ENCODE assay signal across 1 cellular context in the genomic region with DNA sequence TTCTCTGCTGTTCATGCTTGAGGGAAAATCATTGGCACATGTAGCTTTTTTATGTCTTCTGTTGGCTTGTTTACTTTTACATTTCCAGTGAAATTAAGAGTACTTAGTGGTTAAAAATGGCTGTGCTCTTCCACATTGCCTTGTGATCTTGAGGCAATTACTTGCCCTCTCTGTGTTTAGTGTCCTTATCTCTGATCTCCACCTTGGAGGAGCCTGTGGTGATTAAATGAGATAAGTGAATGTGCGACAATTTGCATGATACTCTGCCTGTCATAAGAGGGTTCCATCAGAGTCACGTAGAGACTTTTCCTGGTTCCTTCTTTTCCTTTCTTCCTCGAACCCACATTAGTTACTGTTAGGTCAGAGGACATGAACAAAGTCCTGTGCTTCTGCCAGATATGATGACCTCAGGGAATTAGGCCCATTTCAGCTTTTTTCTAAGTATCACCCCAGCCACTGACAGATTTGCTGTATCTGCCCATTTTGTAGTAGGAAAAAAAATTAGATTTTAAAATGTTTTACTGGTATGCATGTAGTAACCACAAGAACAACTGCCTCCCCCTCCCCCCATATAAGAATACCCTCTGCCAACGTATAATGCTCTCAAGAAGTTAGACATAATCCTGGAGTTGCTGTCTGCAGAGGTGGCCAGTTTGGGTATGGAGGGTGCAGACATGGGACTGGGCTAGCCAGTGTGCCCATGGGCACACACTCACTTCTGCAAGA.
A peak's percentile ranks its signal among the peaks of the same experiment; 100 is the strongest.
TF ChIP-seq lines count a peak whose summit lies in the region.

No MANE protein-coding gene starts in this region.

TF ChIP-seq in K562, 482 proteins besides CTCF, POLR2A, EP300 and RAD21 (continued from another document and continues in another):
- TF ChIP-seq, protein P1, sequence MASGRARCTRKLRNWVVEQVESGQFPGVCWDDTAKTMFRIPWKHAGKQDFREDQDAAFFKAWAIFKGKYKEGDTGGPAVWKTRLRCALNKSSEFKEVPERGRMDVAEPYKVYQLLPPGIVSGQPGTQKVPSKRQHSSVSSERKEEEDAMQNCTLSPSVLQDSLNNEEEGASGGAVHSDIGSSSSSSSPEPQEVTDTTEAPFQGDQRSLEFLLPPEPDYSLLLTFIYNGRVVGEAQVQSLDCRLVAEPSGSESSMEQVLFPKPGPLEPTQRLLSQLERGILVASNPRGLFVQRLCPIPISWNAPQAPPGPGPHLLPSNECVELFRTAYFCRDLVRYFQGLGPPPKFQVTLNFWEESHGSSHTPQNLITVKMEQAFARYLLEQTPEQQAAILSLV (tag; IDR thresholded peaks at IDR 0.05), result no peak
- TF ChIP-seq ZBTB1 (CRISPR knock-in tag; IDR thresholded peaks at IDR 0.05; ENCODE audit: borderline replicate concordance, low read depth) (no peak), TGIF2 (CRISPR knock-in tag; IDR thresholded peaks at IDR 0.05) (no peak), GATAD2A (IDR thresholded peaks at IDR 0.05) (peak; percentile 73; the same call in 1 of the 2 replicates), RBM25 (IDR thresholded peaks at IDR 0.05; ENCODE audit: low read depth, low read length, severe bottlenecking) (peak; percentile 12), SOX6 (IDR thresholded peaks at IDR 0.05) (peak; percentile 88), U2AF1 (optimal IDR thresholded peaks at IDR 0.05; ENCODE audit: low read depth, low read length) (no peak), FOXA1 (IDR thresholded peaks at IDR 0.05; ENCODE audit: borderline replicate concordance) (no peak), ZKSCAN8 (CRISPR knock-in tag; IDR thresholded peaks at IDR 0.05) (no peak), NELFE (IDR thresholded peaks at IDR 0.05; ENCODE audit: insufficient read depth, insufficient read length) (no peak), ZNF431 (CRISPR knock-in tag; IDR thresholded peaks at IDR 0.05) (no peak), TBL1XR1 (IDR thresholded peaks at IDR 0.05; ENCODE audit: low read length in 2 of 2) (peak in 1 of 2 experiments; percentile 75; a peak in 2 of 4 replicates), BRF1 (IDR thresholded peaks at IDR 0.05; ENCODE audit: borderline replicate concordance, extremely low read depth, insufficient read length) (no peak), ZNF436 (CRISPR knock-in tag; IDR thresholded peaks at IDR 0.05) (no peak), ZNF143 (CRISPR knock-in tag; IDR thresholded peaks at IDR 0.05) (no peak), EHMT2 (IDR thresholded peaks at IDR 0.05) (peak; percentile 80), ZNF253 (CRISPR knock-in tag; conservative IDR thresholded peaks at IDR 0.05) (no peak), GTF2F1 (IDR thresholded peaks at IDR 0.05; ENCODE audit: low read depth, low read length) (no peak), GATAD2B (IDR thresholded peaks at IDR 0.05; ENCODE audit: borderline replicate concordance) (peak; percentile 48; the same call in 1 of the 2 replicates), SETDB1 (IDR thresholded peaks at IDR 0.05; ENCODE audit: low read length) (no peak), SP2 (IDR thresholded peaks at IDR 0.05; ENCODE audit: extremely low read depth, low read depth, low read length, poor library complexity, severe bottlenecking) (no peak), LARP7 (IDR thresholded peaks at IDR 0.05) (no peak), NCOA1 (IDR thresholded peaks at IDR 0.05; ENCODE audit: low read depth) (peak; percentile 83), NRF1 (conservative IDR thresholded peaks at IDR 0.05 in 1 of 2, IDR thresholded peaks at IDR 0.05 in 1 of 2) (no peak), CXXC5 (CRISPR knock-in tag; IDR thresholded peaks at IDR 0.05) (peak; percentile 72), CAMTA2 (CRISPR knock-in tag; conservative IDR thresholded peaks at IDR 0.05) (no peak), ZNF696 (CRISPR knock-in tag; conservative IDR thresholded peaks at IDR 0.05) (no peak), ETV1 (tag; conservative IDR thresholded peaks at IDR 0.05; ENCODE audit: low read depth) (no peak), L3MBTL2 (IDR thresholded peaks at IDR 0.05) (0 out of 2 replicates have a peak, but pooled peaks have one; percentile 15), PRPF4 (IDR thresholded peaks at IDR 0.05; ENCODE audit: insufficient read depth, low read depth, low read length, poor library complexity, severe bottlenecking) (no peak), ZNF561 (CRISPR knock-in tag; conservative IDR thresholded peaks at IDR 0.05) (no peak), ZNF408 (CRISPR knock-in tag; IDR thresholded peaks at IDR 0.05; ENCODE audit: low read depth) (no peak), FOXP1 (CRISPR knock-in tag; IDR thresholded peaks at IDR 0.05) (no peak), DDX20 (tag; IDR thresholded peaks at IDR 0.05; ENCODE audit: low read depth) (no peak), PCBP2 (IDR thresholded peaks at IDR 0.05; ENCODE audit: low read depth, low read length, poor library complexity, severe bottlenecking) (no peak), ESRRA (IDR thresholded peaks at IDR 0.05; ENCODE audit: borderline replicate concordance, low read depth) (peak; percentile 81; the same call in 1 of the 2 replicates), LEF1 (IDR thresholded peaks at IDR 0.05) (peak; percentile 85), POLR3A (IDR thresholded peaks at IDR 0.05; ENCODE audit: borderline replicate concordance, extremely low read depth, insufficient read depth, insufficient read length) (no peak), CBFA2T3 (IDR thresholded peaks at IDR 0.05) (peak; percentile 95), CBX8 (IDR thresholded peaks at IDR 0.05; ENCODE audit: borderline replicate concordance, extremely low read depth, low read depth, low read length, poor library complexity, severe bottlenecking) (no peak), ZNF212 (CRISPR knock-in tag; IDR thresholded peaks at IDR 0.05) (no peak)
- TF ChIP-seq, protein P2, sequence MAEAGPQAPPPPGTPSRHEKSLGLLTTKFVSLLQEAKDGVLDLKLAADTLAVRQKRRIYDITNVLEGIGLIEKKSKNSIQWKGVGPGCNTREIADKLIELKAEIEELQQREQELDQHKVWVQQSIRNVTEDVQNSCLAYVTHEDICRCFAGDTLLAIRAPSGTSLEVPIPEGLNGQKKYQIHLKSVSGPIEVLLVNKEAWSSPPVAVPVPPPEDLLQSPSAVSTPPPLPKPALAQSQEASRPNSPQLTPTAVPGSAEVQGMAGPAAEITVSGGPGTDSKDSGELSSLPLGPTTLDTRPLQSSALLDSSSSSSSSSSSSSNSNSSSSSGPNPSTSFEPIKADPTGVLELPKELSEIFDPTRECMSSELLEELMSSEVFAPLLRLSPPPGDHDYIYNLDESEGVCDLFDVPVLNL (CRISPR knock-in tag; IDR thresholded peaks at IDR 0.05; ENCODE audit: low read depth), result no peak
- TF ChIP-seq, protein P3, sequence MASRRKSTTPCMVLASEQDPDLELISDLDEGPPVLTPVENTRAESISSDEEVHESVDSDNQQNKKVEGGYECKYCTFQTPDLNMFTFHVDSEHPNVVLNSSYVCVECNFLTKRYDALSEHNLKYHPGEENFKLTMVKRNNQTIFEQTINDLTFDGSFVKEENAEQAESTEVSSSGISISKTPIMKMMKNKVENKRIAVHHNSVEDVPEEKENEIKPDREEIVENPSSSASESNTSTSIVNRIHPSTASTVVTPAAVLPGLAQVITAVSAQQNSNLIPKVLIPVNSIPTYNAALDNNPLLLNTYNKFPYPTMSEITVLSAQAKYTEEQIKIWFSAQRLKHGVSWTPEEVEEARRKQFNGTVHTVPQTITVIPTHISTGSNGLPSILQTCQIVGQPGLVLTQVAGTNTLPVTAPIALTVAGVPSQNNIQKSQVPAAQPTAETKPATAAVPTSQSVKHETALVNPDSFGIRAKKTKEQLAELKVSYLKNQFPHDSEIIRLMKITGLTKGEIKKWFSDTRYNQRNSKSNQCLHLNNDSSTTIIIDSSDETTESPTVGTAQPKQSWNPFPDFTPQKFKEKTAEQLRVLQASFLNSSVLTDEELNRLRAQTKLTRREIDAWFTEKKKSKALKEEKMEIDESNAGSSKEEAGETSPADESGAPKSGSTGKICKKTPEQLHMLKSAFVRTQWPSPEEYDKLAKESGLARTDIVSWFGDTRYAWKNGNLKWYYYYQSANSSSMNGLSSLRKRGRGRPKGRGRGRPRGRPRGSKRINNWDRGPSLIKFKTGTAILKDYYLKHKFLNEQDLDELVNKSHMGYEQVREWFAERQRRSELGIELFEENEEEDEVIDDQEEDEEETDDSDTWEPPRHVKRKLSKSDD (conservative IDR thresholded peaks at IDR 0.05; ENCODE audit: low read length), result no peak
- TF ChIP-seq, protein P4, sequence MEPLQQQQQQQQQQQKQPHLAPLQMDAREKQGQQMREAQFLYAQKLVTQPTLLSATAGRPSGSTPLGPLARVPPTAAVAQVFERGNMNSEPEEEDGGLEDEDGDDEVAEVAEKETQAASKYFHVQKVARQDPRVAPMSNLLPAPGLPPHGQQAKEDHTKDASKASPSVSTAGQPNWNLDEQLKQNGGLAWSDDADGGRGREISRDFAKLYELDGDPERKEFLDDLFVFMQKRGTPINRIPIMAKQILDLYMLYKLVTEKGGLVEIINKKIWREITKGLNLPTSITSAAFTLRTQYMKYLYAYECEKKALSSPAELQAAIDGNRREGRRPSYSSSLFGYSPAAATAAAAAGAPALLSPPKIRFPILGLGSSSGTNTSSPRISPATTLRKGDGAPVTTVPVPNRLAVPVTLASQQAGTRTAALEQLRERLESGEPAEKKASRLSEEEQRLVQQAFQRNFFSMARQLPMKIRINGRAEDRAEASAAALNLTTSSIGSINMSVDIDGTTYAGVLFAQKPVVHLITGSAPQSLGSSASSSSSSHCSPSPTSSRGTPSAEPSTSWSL (CRISPR knock-in tag; IDR thresholded peaks at IDR 0.05; ENCODE audit: borderline replicate concordance), result no peak
- TF ChIP-seq, protein P5, sequence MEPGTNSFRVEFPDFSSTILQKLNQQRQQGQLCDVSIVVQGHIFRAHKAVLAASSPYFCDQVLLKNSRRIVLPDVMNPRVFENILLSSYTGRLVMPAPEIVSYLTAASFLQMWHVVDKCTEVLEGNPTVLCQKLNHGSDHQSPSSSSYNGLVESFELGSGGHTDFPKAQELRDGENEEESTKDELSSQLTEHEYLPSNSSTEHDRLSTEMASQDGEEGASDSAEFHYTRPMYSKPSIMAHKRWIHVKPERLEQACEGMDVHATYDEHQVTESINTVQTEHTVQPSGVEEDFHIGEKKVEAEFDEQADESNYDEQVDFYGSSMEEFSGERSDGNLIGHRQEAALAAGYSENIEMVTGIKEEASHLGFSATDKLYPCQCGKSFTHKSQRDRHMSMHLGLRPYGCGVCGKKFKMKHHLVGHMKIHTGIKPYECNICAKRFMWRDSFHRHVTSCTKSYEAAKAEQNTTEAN (CRISPR knock-in tag; IDR thresholded peaks at IDR 0.05), result no peak
- TF ChIP-seq, protein P6, sequence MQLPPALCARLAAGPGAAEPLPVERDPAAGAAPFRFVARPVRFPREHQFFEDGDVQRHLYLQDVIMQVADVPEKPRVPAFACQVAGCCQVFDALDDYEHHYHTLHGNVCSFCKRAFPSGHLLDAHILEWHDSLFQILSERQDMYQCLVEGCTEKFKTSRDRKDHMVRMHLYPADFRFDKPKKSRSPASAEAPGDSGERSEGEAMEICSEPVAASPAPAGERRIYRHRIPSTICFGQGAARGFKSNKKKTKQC (CRISPR knock-in tag; IDR thresholded peaks at IDR 0.05), result no peak
- TF ChIP-seq, protein P7, sequence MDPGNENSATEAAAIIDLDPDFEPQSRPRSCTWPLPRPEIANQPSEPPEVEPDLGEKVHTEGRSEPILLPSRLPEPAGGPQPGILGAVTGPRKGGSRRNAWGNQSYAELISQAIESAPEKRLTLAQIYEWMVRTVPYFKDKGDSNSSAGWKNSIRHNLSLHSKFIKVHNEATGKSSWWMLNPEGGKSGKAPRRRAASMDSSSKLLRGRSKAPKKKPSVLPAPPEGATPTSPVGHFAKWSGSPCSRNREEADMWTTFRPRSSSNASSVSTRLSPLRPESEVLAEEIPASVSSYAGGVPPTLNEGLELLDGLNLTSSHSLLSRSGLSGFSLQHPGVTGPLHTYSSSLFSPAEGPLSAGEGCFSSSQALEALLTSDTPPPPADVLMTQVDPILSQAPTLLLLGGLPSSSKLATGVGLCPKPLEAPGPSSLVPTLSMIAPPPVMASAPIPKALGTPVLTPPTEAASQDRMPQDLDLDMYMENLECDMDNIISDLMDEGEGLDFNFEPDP (CRISPR knock-in tag; IDR thresholded peaks at IDR 0.05), result no peak
- TF ChIP-seq, protein P8, sequence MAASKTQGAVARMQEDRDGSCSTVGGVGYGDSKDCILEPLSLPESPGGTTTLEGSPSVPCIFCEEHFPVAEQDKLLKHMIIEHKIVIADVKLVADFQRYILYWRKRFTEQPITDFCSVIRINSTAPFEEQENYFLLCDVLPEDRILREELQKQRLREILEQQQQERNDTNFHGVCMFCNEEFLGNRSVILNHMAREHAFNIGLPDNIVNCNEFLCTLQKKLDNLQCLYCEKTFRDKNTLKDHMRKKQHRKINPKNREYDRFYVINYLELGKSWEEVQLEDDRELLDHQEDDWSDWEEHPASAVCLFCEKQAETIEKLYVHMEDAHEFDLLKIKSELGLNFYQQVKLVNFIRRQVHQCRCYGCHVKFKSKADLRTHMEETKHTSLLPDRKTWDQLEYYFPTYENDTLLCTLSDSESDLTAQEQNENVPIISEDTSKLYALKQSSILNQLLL (CRISPR knock-in tag; IDR thresholded peaks at IDR 0.05; ENCODE audit: borderline replicate concordance), result no peak
- TF ChIP-seq, protein P9, sequence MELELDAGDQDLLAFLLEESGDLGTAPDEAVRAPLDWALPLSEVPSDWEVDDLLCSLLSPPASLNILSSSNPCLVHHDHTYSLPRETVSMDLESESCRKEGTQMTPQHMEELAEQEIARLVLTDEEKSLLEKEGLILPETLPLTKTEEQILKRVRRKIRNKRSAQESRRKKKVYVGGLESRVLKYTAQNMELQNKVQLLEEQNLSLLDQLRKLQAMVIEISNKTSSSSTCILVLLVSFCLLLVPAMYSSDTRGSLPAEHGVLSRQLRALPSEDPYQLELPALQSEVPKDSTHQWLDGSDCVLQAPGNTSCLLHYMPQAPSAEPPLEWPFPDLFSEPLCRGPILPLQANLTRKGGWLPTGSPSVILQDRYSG (tag; conservative IDR thresholded peaks at IDR 0.05; ENCODE audit: low read depth), result no peak
- TF ChIP-seq, protein P10, sequence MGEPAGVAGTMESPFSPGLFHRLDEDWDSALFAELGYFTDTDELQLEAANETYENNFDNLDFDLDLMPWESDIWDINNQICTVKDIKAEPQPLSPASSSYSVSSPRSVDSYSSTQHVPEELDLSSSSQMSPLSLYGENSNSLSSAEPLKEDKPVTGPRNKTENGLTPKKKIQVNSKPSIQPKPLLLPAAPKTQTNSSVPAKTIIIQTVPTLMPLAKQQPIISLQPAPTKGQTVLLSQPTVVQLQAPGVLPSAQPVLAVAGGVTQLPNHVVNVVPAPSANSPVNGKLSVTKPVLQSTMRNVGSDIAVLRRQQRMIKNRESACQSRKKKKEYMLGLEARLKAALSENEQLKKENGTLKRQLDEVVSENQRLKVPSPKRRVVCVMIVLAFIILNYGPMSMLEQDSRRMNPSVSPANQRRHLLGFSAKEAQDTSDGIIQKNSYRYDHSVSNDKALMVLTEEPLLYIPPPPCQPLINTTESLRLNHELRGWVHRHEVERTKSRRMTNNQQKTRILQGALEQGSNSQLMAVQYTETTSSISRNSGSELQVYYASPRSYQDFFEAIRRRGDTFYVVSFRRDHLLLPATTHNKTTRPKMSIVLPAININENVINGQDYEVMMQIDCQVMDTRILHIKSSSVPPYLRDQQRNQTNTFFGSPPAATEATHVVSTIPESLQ (CRISPR knock-in tag; IDR thresholded peaks at IDR 0.05), result no peak
